ENCODE assay signal across 16 cellular contexts in genomic region chr2:113050921-113051895, GRCh38. TPM values are rescaled to one million over a fixed set of nuclear protein-coding genes. Genes with fewer than 3 reads are reported as not detected.
"Had no signal": no experiment of that assay in that cellular context is flagged by ENCODE, and none has a peak within 500 bp of the region (broad histone marks: within the 10 kb centered on the region; RNA-seq: fewer than 3 reads in every experiment).

No MANE protein-coding gene starts in this region.

- H3K4me3 ChIP-seq: left lung, stomach, thoracic aorta had no signal

- H3K4me1 ChIP-seq: left lung, stomach had no signal

- H3K27ac Mint-ChIP-seq: activated CD4-positive, alpha-beta T cell treated with anti-CD3 and anti-CD28 coated beads, Interleukin-2, amount 10 ng/mL, durations not matched to agents 7 days and 5 days; activated naive CD4-positive, alpha-beta T cell treated with anti-CD3 and anti-CD28 coated beads, Interleukin-2, amount 50 U/mL, for 24 hours; activated T-helper 2 cell treated with anti-CD3 and anti-CD28 coated beads, Interferon-gamma antibody, Interleukin-2, Interleukin-4, amounts not matched to agents 10 μg/mL and 5 μg/mL and 100 μg/mL, durations not matched to agents 14 hours and 24 hours and 36 hours; WTC11 had no signal

- H3K4me3 Mint-ChIP-seq: activated CD4-positive, alpha-beta T cell treated with anti-CD3 and anti-CD28 coated beads, Interleukin-2, amount 10 ng/mL, durations not matched to agents 7 days and 5 days; activated naive CD4-positive, alpha-beta T cell treated with anti-CD3 and anti-CD28 coated beads, Interleukin-2, amount 50 U/mL, for 24 hours; WTC11 had no signal

- DNase-seq: activated CD4-positive, alpha-beta T cell treated with anti-CD3 and anti-CD28 coated beads, Interleukin-2, amount 10 ng/mL, durations not matched to agents 7 days and 5 days; amniotic stem cell; brain microvascular endothelial cell; foreskin fibroblast; left lung; retina; stimulated activated CD4-positive, alpha-beta T cell treated with anti-CD3 and anti-CD28 coated beads, Interleukin-4, amount 100 ng/mL, for 4 hours; stomach had no signal

- H3K4me1 Mint-ChIP-seq: activated CD4-positive, alpha-beta T cell treated with anti-CD3 and anti-CD28 coated beads, Interleukin-2, amount 10 ng/mL, durations not matched to agents 7 days and 5 days; WTC11 had no signal

- H3K27me3 Mint-ChIP-seq: activated naive CD4-positive, alpha-beta T cell treated with anti-CD3 and anti-CD28 coated beads, Interleukin-2, amount 50 U/mL, for 24 hours had no signal

- H3K27me3 ChIP-seq: brain microvascular endothelial cell, left lung, stomach had no signal

- H3K9me3 ChIP-seq: thoracic aorta had no signal

- H3K36me3 ChIP-seq: brain microvascular endothelial cell, left lung, stomach, thoracic aorta had no signal

- ATAC-seq: left lung, WTC11 had no signal

- H3K27ac ChIP-seq: brain microvascular endothelial cell, left lung, stomach, thoracic aorta had no signal

RNA-seq across cellular contexts. Expression of gene IL36B, which starts 1.5 kb away (rescaled TPM):
- total RNA-seq: activated CD4-positive, alpha-beta T cell treated with anti-CD3 and anti-CD28 coated beads, Interleukin-2, amount 10 ng/mL, durations not matched to agents 7 days and 5 days; activated T-helper 2 cell treated with anti-CD3 and anti-CD28 coated beads, Interferon-gamma antibody, Interleukin-2, Interleukin-4, amounts not matched to agents 10 μg/mL and 5 μg/mL and 100 μg/mL, durations not matched to agents 14 hours and 24 hours and 36 hours; cerebellum; dermis microvascular lymphatic vessel endothelial cell; left lung; mesenteric fat pad; stomach; T-helper 1 cell treated with Interleukin-12 subunit alpha and Interleukin-12 subunit beta and Interleukin-4 antibody, amounts not matched to agents 30 ng/mL and 1 ng/mL, for 36 hours; thoracic aorta; WTC11 had no signal
- polyA plus RNA-seq: stomach had no signal

RNA-seq across cellular contexts. Expression of gene IL36RN, which starts 7.8 kb away (rescaled TPM):
- total RNA-seq: activated CD4-positive, alpha-beta T cell treated with anti-CD3 and anti-CD28 coated beads, Interleukin-2, amount 10 ng/mL, durations not matched to agents 7 days and 5 days; activated T-helper 2 cell treated with anti-CD3 and anti-CD28 coated beads, Interferon-gamma antibody, Interleukin-2, Interleukin-4, amounts not matched to agents 10 μg/mL and 5 μg/mL and 100 μg/mL, durations not matched to agents 14 hours and 24 hours and 36 hours; cerebellum; dermis microvascular lymphatic vessel endothelial cell; left lung; mesenteric fat pad; stomach; T-helper 1 cell treated with Interleukin-12 subunit alpha and Interleukin-12 subunit beta and Interleukin-4 antibody, amounts not matched to agents 30 ng/mL and 1 ng/mL, for 36 hours; thoracic aorta; WTC11 had no signal

RNA-seq across cellular contexts. Expression of gene IL1F10, which starts 16.6 kb away (rescaled TPM):
- total RNA-seq: activated CD4-positive, alpha-beta T cell treated with anti-CD3 and anti-CD28 coated beads, Interleukin-2, amount 10 ng/mL, durations not matched to agents 7 days and 5 days; activated T-helper 2 cell treated with anti-CD3 and anti-CD28 coated beads, Interferon-gamma antibody, Interleukin-2, Interleukin-4, amounts not matched to agents 10 μg/mL and 5 μg/mL and 100 μg/mL, durations not matched to agents 14 hours and 24 hours and 36 hours; cerebellum; dermis microvascular lymphatic vessel endothelial cell; left lung; mesenteric fat pad; stomach; T-helper 1 cell treated with Interleukin-12 subunit alpha and Interleukin-12 subunit beta and Interleukin-4 antibody, amounts not matched to agents 30 ng/mL and 1 ng/mL, for 36 hours; thoracic aorta; WTC11 had no signal
- polyA plus RNA-seq: stomach had no signal

RNA-seq across cellular contexts. Expression of gene IL36A, which starts 45.9 kb away (rescaled TPM):
- total RNA-seq: activated CD4-positive, alpha-beta T cell treated with anti-CD3 and anti-CD28 coated beads, Interleukin-2, amount 10 ng/mL, durations not matched to agents 7 days and 5 days; cerebellum; dermis microvascular lymphatic vessel endothelial cell; left lung; mesenteric fat pad; stomach; thoracic aorta; WTC11 had no signal
